Comparison of ENCODE assay signal across 9 cellular contexts in the genomic region with DNA sequence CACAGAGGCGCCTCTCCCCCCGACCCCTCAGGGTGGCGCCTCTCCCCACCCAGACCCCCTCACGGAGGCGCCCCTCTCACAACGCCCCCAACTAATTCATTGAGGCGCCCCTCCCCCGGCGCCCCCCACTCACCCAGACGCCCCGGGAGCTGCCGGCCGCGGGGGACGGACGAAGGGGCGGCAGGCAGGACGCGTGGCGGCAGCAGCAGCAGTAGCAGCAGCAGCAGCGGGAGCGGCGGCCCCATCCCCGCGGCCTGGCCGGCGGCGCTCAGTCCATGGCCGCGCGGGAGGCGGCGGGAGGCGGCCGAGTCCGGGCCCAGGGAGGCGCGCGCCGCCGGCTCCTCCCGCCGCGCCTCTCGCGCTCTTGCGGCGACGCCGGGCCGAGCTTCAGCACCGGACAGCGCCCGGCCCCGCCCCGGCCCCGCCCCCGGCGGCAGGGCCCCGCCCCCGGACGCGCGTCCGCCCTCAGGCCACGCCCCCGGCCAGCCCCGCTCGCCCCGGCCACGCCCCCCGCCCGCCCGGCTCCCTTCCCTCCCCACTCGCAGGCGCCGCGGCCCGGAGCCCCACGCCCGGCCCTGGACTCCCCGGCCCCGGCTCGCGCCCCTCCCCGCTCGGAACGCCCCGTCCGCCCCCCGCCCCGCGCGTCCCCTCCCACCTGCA. TPM values are rescaled to one million over a fixed set of nuclear protein-coding genes. Genes with fewer than 3 reads are reported as not detected.
A peak's percentile ranks its signal among the peaks of the same experiment; 100 is the strongest.
DNase-seq lines count a peak whose midpoint lies in the region; ATAC-seq, FAIRE-seq and TF ChIP-seq lines count a peak whose summit lies in the region.
"Had no signal": no experiment of that assay in that cellular context is flagged by ENCODE, and none has a peak within 500 bp of the region (broad histone marks: within the 10 kb centered on the region; RNA-seq: fewer than 3 reads in every experiment).

TSS of gene PTPRN2 (minus strand) at position 399 of the 660 bp plus-strand sequence.

- intact Hi-C loops in activated naive CD4-positive, alpha-beta T cell treated with anti-CD3 and anti-CD28 coated beads for 36 hours (cut with micrococcal nuclease) = loop anchor here (1.0 kb wide), 1 partner anchor 390 kb away; no protein-coding TSS in a partner anchor
- intact Hi-C loops in transverse colon (cut with DNase I; ENCODE audit: low total_unique reads) = no loop called here

- WGBS in trophoblast cell (ENCODE audit: extremely low coverage, insufficient coverage, insufficient read length) = no CpG with 5 or more reads among the region's 94 CpGs
- no CpG with 5 or more reads among the region's 94 CpGs for WGBS in transverse colon (ENCODE audit: low coverage in 1 of 2), 2 donors

- no peak within 1 kb of the TSS for H4K12ac ChIP-seq in trophoblast cell (ENCODE audit: low read depth, low read length)

- no peak within 1 kb of the TSS for H3K14ac ChIP-seq in trophoblast cell (ENCODE audit: low read length)

- TF ChIP-seq POLR2A in GM12892 (IDR thresholded peaks at IDR 0.05; ENCODE audit: low read depth, low read length) = no peak
- no peak for TF ChIP-seq POLR2A in transverse colon (IDR thresholded peaks at IDR 0.05)

- H4K91ac ChIP-seq in trophoblast cell (ENCODE audit: low read depth, low read length) = no peak within 1 kb of the TSS

- no peak within 1 kb of the TSS for H4K8ac ChIP-seq in trophoblast cell (ENCODE audit: low read depth, low read length)

- no peak within 1 kb of the TSS for H2BK12ac ChIP-seq in trophoblast cell (ENCODE audit: low read length)

- CTCF ChIA-PET in activated naive CD4-positive, alpha-beta T cell treated with anti-CD3 and anti-CD28 coated beads for 36 hours (lab: Charles Lee) = interaction anchor here (1.4 kb wide), 1 partner anchor 389 kb away, joined by 3 read pairs; no protein-coding TSS in a partner anchor

- no peak within 1 kb of the TSS for H3K18ac ChIP-seq in trophoblast cell (ENCODE audit: low read length)

- no peak within 1 kb of the TSS for H2AFZ ChIP-seq in trophoblast cell (ENCODE audit: insufficient read depth, low read length, poor library complexity)

- no peak for TF ChIP-seq EP300 in transverse colon (IDR thresholded peaks at IDR 0.05; ENCODE audit: low read depth)

- H3K4me3 Mint-ChIP-seq in activated naive CD4-positive, alpha-beta T cell treated with anti-CD3 and anti-CD28 coated beads for 36 hours = no peak within 1 kb of the TSS
- H3K4me3 Mint-ChIP-seq in glutamatergic neuron (ENCODE audit: unreplicated experiment) = no peak within 1 kb of the TSS

- no peak within 1 kb of the TSS for H3K27ac Mint-ChIP-seq in activated naive CD4-positive, alpha-beta T cell treated with anti-CD3 and anti-CD28 coated beads for 36 hours
- H3K27ac Mint-ChIP-seq in glutamatergic neuron (ENCODE audit: unreplicated experiment) = no peak within 1 kb of the TSS

- H2BK5ac ChIP-seq in trophoblast cell (ENCODE audit: low read depth, low read length, poor library complexity) = no peak within 1 kb of the TSS

- peaks cover 11% of the 10 kb centered on the region for H3K4me1 Mint-ChIP-seq in activated naive CD4-positive, alpha-beta T cell treated with anti-CD3 and anti-CD28 coated beads for 36 hours (ENCODE audit: low read depth)
- peaks cover 15% of the 10 kb centered on the region for H3K4me1 Mint-ChIP-seq in glutamatergic neuron (ENCODE audit: low read depth, unreplicated experiment)

- no peak within 1 kb of the TSS for H3K9ac ChIP-seq in trophoblast cell (ENCODE audit: low read length)

- peaks cover 35% of the 10 kb centered on the region for H3K27me3 ChIP-seq in trophoblast cell (ENCODE audit: insufficient read depth, low read length)
- peaks cover 46% of the 10 kb centered on the region for H3K27me3 ChIP-seq in transverse colon

- in situ Hi-C loops in transverse colon (cut with MboI; ENCODE audit: low pct_ligation_motif_present in 1 of 4, low pct_unique_long_range_greater_than_20kb in 1 of 4, low sequenced_read_pairs in 3 of 4) = no loop called here

- no peaks in the 10 kb centered on the region for H3K79me2 ChIP-seq in trophoblast cell (ENCODE audit: control insufficient read depth, insufficient read depth, low read length, poor library complexity)

- H3K36me3 ChIP-seq in trophoblast cell (ENCODE audit: control insufficient read depth in 1 of 2, insufficient read depth in 2 of 2, low read length in 2 of 2) = no peaks in the 10 kb centered on the region
- no peaks in the 10 kb centered on the region for H3K36me3 ChIP-seq in transverse colon

- H3K36me3 Mint-ChIP-seq in activated naive CD4-positive, alpha-beta T cell treated with anti-CD3 and anti-CD28 coated beads for 36 hours (ENCODE audit: low read depth) = no peaks in the 10 kb centered on the region
- peaks cover 4% of the 10 kb centered on the region for H3K36me3 Mint-ChIP-seq in glutamatergic neuron (ENCODE audit: unreplicated experiment)

- peak within 1 kb of the TSS; percentile 67 for H3K4me2 ChIP-seq in trophoblast cell (ENCODE audit: low read length)

- H3K9me3 ChIP-seq in trophoblast cell (ENCODE audit: insufficient read depth, low read depth, low read length) = peaks cover 15% of the 10 kb centered on the region
- no peaks in the 10 kb centered on the region for H3K9me3 ChIP-seq in transverse colon

- peak; percentile 64 for ATAC-seq in HG03135 (IDR thresholded peaks at IDR 0.05; ENCODE audit: unreplicated experiment)

- FAIRE-seq in GM12892 (lab: Jason Lieb, UNC) = no peak
- FAIRE-seq: colon had no signal

- no peak within 1 kb of the TSS for H3K23ac ChIP-seq in trophoblast cell (ENCODE audit: low read length)

- H3K4ac ChIP-seq in trophoblast cell (ENCODE audit: low read depth, low read length) = no peak within 1 kb of the TSS

- H3K4me1 ChIP-seq in trophoblast cell (ENCODE audit: control insufficient read depth in 1 of 2, insufficient read depth in 2 of 2, low read length in 2 of 2) = peaks cover 0 to 2% of the 10 kb centered on the region in 2 experiments
- H3K4me1 ChIP-seq in transverse colon = peaks cover 9 to 24% (median 23%) of the 10 kb centered on the region in 4 donors

- no peak within 1 kb of the TSS for H2AK5ac ChIP-seq in trophoblast cell (ENCODE audit: low read length)

- H2BK120ac ChIP-seq in trophoblast cell (ENCODE audit: insufficient read depth, low read length, poor library complexity) = no peak within 1 kb of the TSS

- peak within 1 kb of the TSS; percentile 54 for H3K4me3 ChIP-seq in trophoblast cell (ENCODE audit: low read depth, low read length)
- peak within 1 kb of the TSS in 3 of 4 donors; percentile 39 to 56 (median 44) for H3K4me3 ChIP-seq in transverse colon

- TF ChIP-seq CTCF in glutamatergic neuron (IDR thresholded peaks at IDR 0.05; ENCODE audit: partially characterized antibody, unreplicated experiment) (no peak), transverse colon (IDR thresholded peaks at IDR 0.05) (no peak)

- no peaks in the 10 kb centered on the region for H3K9me3 Mint-ChIP-seq in activated naive CD4-positive, alpha-beta T cell treated with anti-CD3 and anti-CD28 coated beads for 36 hours
- peaks cover 3% of the 10 kb centered on the region for H3K9me3 Mint-ChIP-seq in glutamatergic neuron (ENCODE audit: unreplicated experiment)

- peaks cover 49% of the 10 kb centered on the region for H3K27me3 Mint-ChIP-seq in activated naive CD4-positive, alpha-beta T cell treated with anti-CD3 and anti-CD28 coated beads for 36 hours (ENCODE audit: low read depth)
- H3K27me3 Mint-ChIP-seq in glutamatergic neuron (ENCODE audit: unreplicated experiment) = peaks cover 30% of the 10 kb centered on the region

- no peak within 1 kb of the TSS for H3K27ac ChIP-seq in trophoblast cell (ENCODE audit: low read depth, low read length)
- H3K27ac ChIP-seq in transverse colon = peak within 1 kb of the TSS in 3 of 4 donors; percentile 51 to 63 (median 61)

- no peaks in the 10 kb centered on the region for H3K79me1 ChIP-seq in trophoblast cell (ENCODE audit: low read length)

- DNase-seq in GM12892 (ENCODE audit: insufficient read length) = peak; percentile 48
- peak; percentile 19 for DNase-seq in SHP77 treated with DMSO at 0.1 percent for 48 hours (lab: John Stamatoyannopoulos, UW)
- peak; percentile 60 for DNase-seq in activated naive CD4-positive, alpha-beta T cell treated with anti-CD3 and anti-CD28 coated beads for 36 hours
- DNase-seq in glutamatergic neuron = peak; percentile 84
- DNase-seq in trophoblast cell = peak; percentile 29 to 71
- peak; percentile 72 for DNase-seq in transverse colon
- DNase-seq in SW 1271 (lab: John Stamatoyannopoulos, UW) = no peak

RNA-seq across cellular contexts. Expression of gene PTPRN2, which starts in this region (rescaled TPM):
- 0.66 TPM for polyA plus RNA-seq in GM12892 (2012; ENCODE audit: missing spikeins)
- under 1 TPM; 0.54 to 0.62 TPM for total RNA-seq in activated naive CD4-positive, alpha-beta T cell treated with anti-CD3 and anti-CD28 coated beads for 36 hours
- total RNA-seq in glutamatergic neuron (ENCODE audit: unreplicated experiment) (49.0 TPM), transverse colon (10 to 100 TPM; 15.4 to 31.1 (median 21.8) TPM)
- polyA plus RNA-seq in trophoblast cell (2013) = not detected in 2 replicates

Comparison
In these comparisons a context has a peak if more than half of its experiments do, and no peak if none do; other contexts are left out.
1. RNA of gene PTPRN2 (total RNA-seq): 49.0 TPM in glutamatergic neuron (single experiment) and 15.4 to 31.1 TPM in transverse colon; 0.54 to 0.62 TPM in activated naive CD4-positive, alpha-beta T cell treated with anti-CD3 and anti-CD28 coated beads for 36 hours; every median in the first group is over 10 times any median in the second.
2. Peak in DNase-seq in activated naive CD4-positive, alpha-beta T cell treated with anti-CD3 and anti-CD28 coated beads for 36 hours; RNA of the gene not detected or under 1 TPM.
3. DNase-seq: peak in GM12892 (single experiment), SHP77 treated with DMSO at 0.1 percent for 48 hours (single experiment), glutamatergic neuron (single experiment), trophoblast cell (2 of 2) and transverse colon (single experiment); none in SW 1271 (0 of 2).